ENCODE assay signal across 8 cellular contexts in the genomic region with DNA sequence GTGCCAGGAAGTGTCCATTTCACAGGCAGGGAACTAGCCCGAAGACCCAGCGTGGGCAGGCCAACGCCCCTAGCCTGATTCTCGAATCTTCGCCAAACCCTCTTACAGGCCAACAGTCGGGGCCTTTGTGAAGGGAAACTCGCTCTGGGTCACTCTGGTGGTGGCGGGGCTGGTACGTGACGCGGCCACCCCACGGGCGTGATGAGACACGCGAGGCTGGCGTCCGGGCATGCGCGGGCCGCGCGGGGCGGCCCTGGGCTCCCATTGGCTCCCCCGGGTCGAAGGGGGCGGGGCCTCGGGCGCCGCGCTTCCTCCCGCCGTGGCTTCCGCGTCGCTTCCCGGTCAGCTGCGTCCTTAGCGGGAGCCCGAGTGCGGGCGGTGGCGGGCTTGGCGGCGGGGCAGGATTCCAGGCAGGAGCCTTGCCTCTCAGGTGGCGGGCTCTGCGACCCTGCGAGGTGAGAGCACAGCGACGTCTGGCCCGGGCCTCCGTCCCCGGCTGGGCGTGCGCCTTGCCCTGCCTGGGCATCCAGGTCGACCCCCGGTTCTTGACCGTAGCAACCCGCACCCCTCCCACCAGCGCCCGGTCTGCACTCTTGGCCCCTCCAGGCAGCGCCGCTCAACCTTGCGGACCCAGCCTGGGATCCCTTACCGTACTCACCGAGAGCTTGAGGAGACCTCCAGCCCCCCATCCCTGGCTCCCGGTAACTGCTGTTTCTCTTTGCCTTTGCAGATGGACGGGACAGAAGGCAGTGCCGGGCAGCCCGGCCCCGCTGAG. TPM values are rescaled to one million over a fixed set of nuclear protein-coding genes. Genes with fewer than 3 reads are reported as not detected.
DNase-seq lines count a peak whose midpoint lies in the region; ATAC-seq and TF ChIP-seq lines count a peak whose summit lies in the region.

Gene FRMD8 (plus strand): TSS at position 331 of the 775 bp plus-strand sequence. CDS start 400 bp downstream, at position 731.

- H3K79me2 ChIP-seq in OCI-LY1 (ENCODE audit: insufficient read depth, low read length), result no peaks in the 10 kb centered on the region

- in situ Hi-C loops in GM13977 (cut with MboI; ENCODE audit: low pct_unique_long_range_greater_than_20kb, low sequenced_read_pairs, unreplicated experiment), result no loop called here

- ATAC-seq in GM19328 (IDR thresholded peaks at IDR 0.05; ENCODE audit: unreplicated experiment), result no peak

- H3K4me3 Mint-ChIP-seq in endothelial cell (ENCODE audit: unreplicated experiment) (peak within 1 kb of the TSS; percentile 94), mesothelial cell of epicardium (peak within 1 kb of the TSS; percentile 83)

- H2AFZ ChIP-seq in OCI-LY1 (ENCODE audit: low read length), result no peak within 1 kb of the TSS

- no peaks in the 10 kb centered on the region for H3F3A ChIP-seq in OCI-LY1 (ENCODE audit: insufficient read depth, low read length)

- peaks cover 17% of the 10 kb centered on the region; the same call in 1 of the 2 replicates for H3K36me3 ChIP-seq in OCI-LY1 (ENCODE audit: insufficient read depth, low read length)

- peak within 1 kb of the TSS; percentile 91 for H3K4me2 ChIP-seq in OCI-LY1 (ENCODE audit: low read length)

- H3K27ac ChIP-seq in OCI-LY1 (ENCODE audit: low read depth, low read length, poor library complexity, severe bottlenecking), result peak within 1 kb of the TSS; percentile 69

- H3K27me3 ChIP-seq in OCI-LY1 (ENCODE audit: insufficient read depth, low read length), result no peaks in the 10 kb centered on the region

- H3K4me1 Mint-ChIP-seq in endothelial cell (ENCODE audit: unreplicated experiment), result peaks cover 55% of the 10 kb centered on the region
- H3K4me1 Mint-ChIP-seq in mesothelial cell of epicardium, result peaks cover 64% of the 10 kb centered on the region

- no peak for TF ChIP-seq CTCF in GM13977 (IDR thresholded peaks at IDR 0.05; ENCODE audit: extremely low read depth, insufficient read depth, missing control alignments)
- no peak for TF ChIP-seq CTCF in OCI-LY1 (IDR thresholded peaks at IDR 0.05; ENCODE audit: low read length)
- no peak for TF ChIP-seq CTCF in endothelial cell (IDR thresholded peaks at IDR 0.05; ENCODE audit: unreplicated experiment)
- no peak for TF ChIP-seq CTCF in mesothelial cell of epicardium (IDR thresholded peaks at IDR 0.05; ENCODE audit: unreplicated experiment)

- H3K4me1 ChIP-seq in OCI-LY1 (ENCODE audit: insufficient read depth, low read length, severe bottlenecking), result peaks cover 76% of the 10 kb centered on the region

- H3K9me3 Mint-ChIP-seq in endothelial cell (ENCODE audit: unreplicated experiment), result no peaks in the 10 kb centered on the region
- H3K9me3 Mint-ChIP-seq in mesothelial cell of epicardium, result no peaks in the 10 kb centered on the region

- H3K9me3 ChIP-seq in OCI-LY1 (ENCODE audit: low read length), result no peaks in the 10 kb centered on the region

- H3K27me3 Mint-ChIP-seq in endothelial cell (ENCODE audit: unreplicated experiment) (peaks cover 9% of the 10 kb centered on the region), mesothelial cell of epicardium (ENCODE audit: low read depth) (no peaks in the 10 kb centered on the region)

- H3K9ac ChIP-seq in OCI-LY1 (ENCODE audit: low read length), result peak within 1 kb of the TSS; percentile 93

- H3K27ac Mint-ChIP-seq in endothelial cell (ENCODE audit: unreplicated experiment) (no peak within 1 kb of the TSS), mesothelial cell of epicardium (peak within 1 kb of the TSS; percentile 80)

- no peaks in the 10 kb centered on the region for H3K9me2 ChIP-seq in OCI-LY1 (ENCODE audit: low read depth, low read length)

- H4K20me1 ChIP-seq in OCI-LY1 (ENCODE audit: insufficient read depth, low read length), result no peaks in the 10 kb centered on the region

- DNase-seq in GM13977 (ENCODE audit: low spot score), result peak; percentile 95
- DNase-seq in HUDEP-2 (lab: John Stamatoyannopoulos, UW; ENCODE audit: unreplicated experiment in 76 of 76), result peak in 70 of 76 experiments; percentile 4 to 84 (median 69)
- DNase-seq in activated CD8-positive, alpha-beta memory T cell treated with anti-CD3 and anti-CD28 coated beads, Interleukin-2, amount 50 U/mL, for 48 hours, result peak; percentile 94
- peak; percentile 86 for DNase-seq in endothelial cell (ENCODE audit: low spot score)
- peak; percentile 82 to 89 for DNase-seq in mesothelial cell of epicardium (ENCODE audit: low spot score in 2 of 2, unreplicated experiment in 2 of 2)
- DNase-seq in stimulated activated CD8-positive, alpha-beta memory T cell treated with anti-CD3 and anti-CD28 coated beads, Interleukin-15, amount 100 ng/mL, for 24 hours (ENCODE audit: low read depth), result peak; percentile 75

- H3K4me3 ChIP-seq in OCI-LY1 (ENCODE audit: low read depth, low read length, poor library complexity, severe bottlenecking), result peak within 1 kb of the TSS; percentile 80

- H3K36me3 Mint-ChIP-seq in endothelial cell (ENCODE audit: low read depth, unreplicated experiment) (no peaks in the 10 kb centered on the region), mesothelial cell of epicardium (no peaks in the 10 kb centered on the region)

RNA-seq across cellular contexts. Expression of gene FRMD8, which starts in this region (rescaled TPM):
- total RNA-seq in endothelial cell (ENCODE audit: unreplicated experiment) (76.0 TPM), mesothelial cell of epicardium (23.5 to 26.4 TPM (median 25.0 TPM) in 3 replicates)
